In the genomic region with DNA sequence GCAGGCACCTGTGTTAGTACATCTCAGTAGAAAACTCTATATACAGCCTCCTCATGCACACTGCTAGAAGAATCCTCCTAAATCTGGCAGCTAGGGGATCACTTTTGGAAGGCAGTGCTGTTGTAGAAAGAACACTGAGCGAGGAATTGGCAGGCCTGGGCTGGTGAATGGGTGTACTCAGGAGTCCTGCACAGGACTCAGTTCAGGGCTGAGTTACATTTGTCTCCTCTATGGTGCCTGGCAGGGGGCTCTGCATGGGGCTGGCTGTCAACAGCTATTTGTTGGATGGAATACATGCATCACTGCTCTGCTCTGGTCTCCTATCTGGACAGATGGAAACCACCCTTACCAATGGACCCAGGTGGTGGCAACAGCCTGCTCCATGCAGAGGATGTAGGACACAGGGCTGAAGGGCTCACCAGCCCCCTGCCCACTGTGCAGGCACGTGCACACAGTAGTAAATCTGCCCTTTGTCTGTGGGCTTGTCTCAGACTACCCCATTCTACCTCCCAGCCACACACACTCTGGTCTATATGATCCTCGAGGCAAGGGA, we compare ENCODE assay signal across 20 cellular contexts.
DNase-seq lines count a peak whose midpoint lies in the region; ATAC-seq and TF ChIP-seq lines count a peak whose summit lies in the region.
"Had no signal": no experiment of that assay in that cellular context is flagged by ENCODE, and none has a peak within 500 bp of the region (broad histone marks: within the 10 kb centered on the region; RNA-seq: fewer than 3 reads in every experiment).

No MANE protein-coding gene starts in this region.

- H3K36me3 Mint-ChIP-seq in activated CD4-positive, alpha-beta T cell treated with anti-CD3 and anti-CD28 coated beads for 36 hours (ENCODE audit: low read depth), result no peaks in the 10 kb centered on the region
- no peaks in the 10 kb centered on the region for H3K36me3 Mint-ChIP-seq in mesothelial cell of epicardium
- H3K36me3 Mint-ChIP-seq: stimulated activated naive B cell treated with anti-CD40 and anti-IgM and Interleukin-4, amounts not matched to agents 10 μg/mL and 1 μg/mL and 100 μg/mL, for 72 hours had no signal

- no peaks in the 10 kb centered on the region for H4K20me1 ChIP-seq in SK-N-SH (ENCODE audit: insufficient read depth)

- H3K27me3 ChIP-seq in SK-N-SH (ENCODE audit: insufficient read depth), result no peaks in the 10 kb centered on the region
- no peaks in the 10 kb centered on the region for H3K27me3 ChIP-seq in upper lobe of left lung
- no peaks in the 10 kb centered on the region for H3K27me3 ChIP-seq in right cardiac atrium (ENCODE audit: control insufficient read depth, insufficient read depth)
- H3K27me3 ChIP-seq: SJSA1 had no signal

- TF ChIP-seq RAD21 in SK-N-SH (IDR thresholded peaks at IDR 0.05; ENCODE audit: low read length), result peak; percentile 44

- no peak for DNase-seq in activated CD4-positive, alpha-beta T cell treated with anti-CD3 and anti-CD28 coated beads for 36 hours
- no peak for DNase-seq in activated CD4-positive, alpha-beta T cell treated with anti-CD3 and anti-CD28 coated beads, Interleukin-2, amount 50 U/mL, for 48 hours
- DNase-seq in SK-N-SH (peak; percentile 75), mesothelial cell of epicardium (ENCODE audit: low spot score in 2 of 2, unreplicated experiment in 2 of 2) (no peak), upper lobe of left lung (no peak), right cardiac atrium (no peak)
- DNase-seq: activated CD4-positive, alpha-beta memory T cell treated with anti-CD3 and anti-CD28 coated beads, Interleukin-2, amount 10 ng/mL, durations not matched to agents 7 days and 5 days; activated naive CD4-positive, alpha-beta T cell treated with anti-CD3 and anti-CD28 coated beads, Interleukin-2, amount 50 U/mL, for 16 hours; activated T-cell treated with anti-CD3 and anti-CD28 coated beads, Interleukin-2, amount 50 U/mL, for 4 hours; COR-L47; MM.1S; NCI-H1436; NCI-H510A; NK-92 treated with Interleukin-12 subunit alpha and Interleukin-12 subunit beta, amount 100 ng/mL, for 24 hours; stimulated activated naive B cell treated with anti-CD40 and anti-IgM and Interleukin-4, amounts not matched to agents 10 μg/mL and 1 μg/mL and 100 μg/mL, for 72 hours had no signal

- H3K27me3 Mint-ChIP-seq in activated CD4-positive, alpha-beta T cell treated with anti-CD3 and anti-CD28 coated beads for 36 hours, result no peaks in the 10 kb centered on the region
- no peaks in the 10 kb centered on the region for H3K27me3 Mint-ChIP-seq in mesothelial cell of epicardium (ENCODE audit: low read depth)
- H3K27me3 Mint-ChIP-seq: activated CD4-positive, alpha-beta memory T cell treated with anti-CD3 and anti-CD28 coated beads, Interleukin-2, amount 10 ng/mL, durations not matched to agents 7 days and 5 days; stimulated activated naive B cell treated with anti-CD40 and anti-IgM and Interleukin-4, amounts not matched to agents 10 μg/mL and 1 μg/mL and 100 μg/mL, for 72 hours had no signal

- H3K4me1 Mint-ChIP-seq in activated CD4-positive, alpha-beta T cell treated with anti-CD3 and anti-CD28 coated beads for 36 hours, result peaks cover 39% of the 10 kb centered on the region
- H3K4me1 Mint-ChIP-seq in mesothelial cell of epicardium, result peaks cover 31% of the 10 kb centered on the region
- H3K4me1 Mint-ChIP-seq: stimulated activated naive B cell treated with anti-CD40 and anti-IgM and Interleukin-4, amounts not matched to agents 10 μg/mL and 1 μg/mL and 100 μg/mL, for 72 hours had no signal

- no peak for TF ChIP-seq CTCF in SK-N-SH (IDR thresholded peaks at IDR 0.05)
- no peak for TF ChIP-seq CTCF in mesothelial cell of epicardium (IDR thresholded peaks at IDR 0.05; ENCODE audit: unreplicated experiment)
- TF ChIP-seq CTCF in upper lobe of left lung (IDR thresholded peaks at IDR 0.05), result no peak

- TF ChIP-seq EP300 in SK-N-SH (IDR thresholded peaks at IDR 0.05; ENCODE audit: borderline replicate concordance in 1 of 2, low read depth in 1 of 2, low read length in 1 of 2) (peak in 1 of 2 experiments; percentile 77; a peak in 2 of 4 replicates), upper lobe of left lung (IDR thresholded peaks at IDR 0.05) (no peak)

- no peaks in the 10 kb centered on the region for H3K79me2 ChIP-seq in SK-N-SH (ENCODE audit: insufficient read depth)

- peak overlapping the region; percentile 79; the same call in 1 of the 2 replicates for H2AFZ ChIP-seq in SK-N-SH (ENCODE audit: low read depth)

- TF ChIP-seq POLR2A in upper lobe of left lung (IDR thresholded peaks at IDR 0.05), result no peak

- WGBS in SK-N-SH (ENCODE audit: low lambda C conversion rate), result 24% methylated on average over 3 of the region's 3 CpGs
- WGBS in upper lobe of left lung, 2 donors, result 46 to 66% methylated on average over 3 of the region's 3 CpGs
- 58% methylated on average over 3 of the region's 3 CpGs for WGBS in right cardiac atrium

- H3K27ac Mint-ChIP-seq in activated CD4-positive, alpha-beta T cell treated with anti-CD3 and anti-CD28 coated beads for 36 hours, result no peak overlapping the region
- peak overlapping the region; percentile 82 for H3K27ac Mint-ChIP-seq in mesothelial cell of epicardium
- H3K27ac Mint-ChIP-seq: activated CD4-positive, alpha-beta memory T cell treated with anti-CD3 and anti-CD28 coated beads, Interleukin-2, amount 10 ng/mL, durations not matched to agents 7 days and 5 days; stimulated activated naive B cell treated with anti-CD40 and anti-IgM and Interleukin-4, amounts not matched to agents 10 μg/mL and 1 μg/mL and 100 μg/mL, for 72 hours had no signal

- CTCF ChIA-PET in activated CD4-positive, alpha-beta T cell treated with anti-CD3 and anti-CD28 coated beads for 36 hours (lab: Charles Lee), result interaction anchor here (0.6 to 1.4 kb wide), 3 partner anchors 74 to 815 kb away, joined by 3 to 6 read pairs (median 3); a partner anchor contains a TSS
- CTCF ChIA-PET in SK-N-SH (lab: Yijun Ruan, JAX), result interaction anchor here (1.0 to 2.5 kb wide), 9 partner anchors 64 to 532 kb away, joined by 3 to 15 read pairs (median 3); a partner anchor contains a TSS

- no peak overlapping the region for H3K9ac ChIP-seq in SK-N-SH

- H3K4me1 ChIP-seq in SK-N-SH (ENCODE audit: control insufficient read depth in 1 of 2, insufficient read depth in 2 of 2, low read depth in 1 of 2, low read length in 1 of 2) (peaks cover 13 to 46% of the 10 kb centered on the region in 2 experiments), upper lobe of left lung (peaks cover 6 to 11% (median 9%) of the 10 kb centered on the region in 4 donors), right cardiac atrium (ENCODE audit: control insufficient read depth, insufficient read depth, low read length) (peaks cover 6% of the 10 kb centered on the region)

- H3K27ac ChIP-seq in SK-N-SH (ENCODE audit: low read depth in 2 of 2, low read length in 1 of 2) (peak overlapping the region; percentile 36 to 100; a peak in 3 of 4 replicates), upper lobe of left lung (no peak overlapping the region), right cardiac atrium (ENCODE audit: low read length) (no peak overlapping the region)
- H3K27ac ChIP-seq: SJSA1, thoracic aorta had no signal

- ATAC-seq in activated CD4-positive, alpha-beta T cell treated with anti-CD3 and anti-CD28 coated beads for 36 hours, result peak; percentile 18
- ATAC-seq in upper lobe of left lung (ENCODE audit: low FRiP score in 2 of 2) (peak; percentile 7 to 63), right cardiac atrium (no peak), GM21360 (IDR thresholded peaks at IDR 0.05; ENCODE audit: unreplicated experiment) (no peak), HG02981 (IDR thresholded peaks at IDR 0.05; ENCODE audit: unreplicated experiment) (no peak)
- ATAC-seq: left lobe of liver; stimulated activated naive B cell treated with anti-CD40 and anti-IgM and Interleukin-4, amounts not matched to agents 10 μg/mL and 1 μg/mL and 100 μg/mL, for 72 hours had no signal

- H3F3A ChIP-seq in SK-N-SH (replicated peaks; ENCODE audit: insufficient read depth), result peaks cover 10% of the 10 kb centered on the region

- H3K4me3 Mint-ChIP-seq in activated CD4-positive, alpha-beta T cell treated with anti-CD3 and anti-CD28 coated beads for 36 hours, result no peak overlapping the region
- H3K4me3 Mint-ChIP-seq in mesothelial cell of epicardium, result no peak overlapping the region
- H3K4me3 Mint-ChIP-seq: activated CD4-positive, alpha-beta memory T cell treated with anti-CD3 and anti-CD28 coated beads, Interleukin-2, amount 10 ng/mL, durations not matched to agents 7 days and 5 days; activated T-cell treated with anti-CD3 and anti-CD28 coated beads, Interleukin-2, amount 50 U/mL, for 4 hours; stimulated activated naive B cell treated with anti-CD40 and anti-IgM and Interleukin-4, amounts not matched to agents 10 μg/mL and 1 μg/mL and 100 μg/mL, for 72 hours had no signal

- intact Hi-C loops in activated CD4-positive, alpha-beta T cell treated with anti-CD3 and anti-CD28 coated beads for 36 hours (cut with DNase I, micrococcal nuclease), result no loop called here
- intact Hi-C loops in right cardiac atrium (cut with DNase I), result loop anchor here in 1 of 4 donors (10.0 kb wide), 1 partner anchor 308 kb away; no protein-coding TSS in a partner anchor

- H3K9me3 ChIP-seq in SK-N-SH, result no peaks in the 10 kb centered on the region
- H3K9me3 ChIP-seq in upper lobe of left lung, result no peaks in the 10 kb centered on the region
- H3K9me3 ChIP-seq in right cardiac atrium (ENCODE audit: control insufficient read depth, low read length), result no peaks in the 10 kb centered on the region
- H3K9me3 ChIP-seq: SJSA1, thoracic aorta had no signal

- H3K4me3 ChIP-seq in SK-N-SH (ENCODE audit: low read depth in 2 of 2, low read length in 1 of 2), result no peak overlapping the region
- no peak overlapping the region for H3K4me3 ChIP-seq in upper lobe of left lung
- H3K4me3 ChIP-seq in right cardiac atrium (ENCODE audit: low read length), result no peak overlapping the region
- H3K4me3 ChIP-seq: SJSA1, thoracic aorta had no signal

- POLR2A ChIA-PET in activated CD4-positive, alpha-beta T cell treated with anti-CD3 and anti-CD28 coated beads for 36 hours (lab: Charles Lee), result no interaction called here
- POLR2A ChIA-PET in SK-N-SH (lab: Yijun Ruan, JAX), result interaction anchor here (0.6 to 2.7 kb wide), 11 partner anchors 65 to 612 kb away, joined by 3 to 61 read pairs (median 3); a partner anchor contains a TSS

- no peaks in the 10 kb centered on the region for H3K9me3 Mint-ChIP-seq in activated CD4-positive, alpha-beta T cell treated with anti-CD3 and anti-CD28 coated beads for 36 hours (ENCODE audit: low read depth)
- no peaks in the 10 kb centered on the region for H3K9me3 Mint-ChIP-seq in mesothelial cell of epicardium
- H3K9me3 Mint-ChIP-seq: activated CD4-positive, alpha-beta memory T cell treated with anti-CD3 and anti-CD28 coated beads, Interleukin-2, amount 10 ng/mL, durations not matched to agents 7 days and 5 days; activated T-cell treated with anti-CD3 and anti-CD28 coated beads, Interleukin-2, amount 50 U/mL, for 4 hours; stimulated activated naive B cell treated with anti-CD40 and anti-IgM and Interleukin-4, amounts not matched to agents 10 μg/mL and 1 μg/mL and 100 μg/mL, for 72 hours had no signal

- peak overlapping the region; percentile 40; the same call in 1 of the 2 replicates for H3K4me2 ChIP-seq in SK-N-SH

- H3K36me3 ChIP-seq in SK-N-SH (replicated peaks in 1 of 2; ENCODE audit: control insufficient read depth in 1 of 2, insufficient read depth in 2 of 2, low read length in 1 of 2) (no peaks in the 10 kb centered on the region), upper lobe of left lung (no peaks in the 10 kb centered on the region)
- H3K36me3 ChIP-seq: SJSA1, thoracic aorta had no signal

- 0 out of 2 replicates have a peak, but pooled peaks cover 2% of the 10 kb centered on the region for H3K9me2 ChIP-seq in SK-N-SH

Comparison
In these comparisons a context has a peak if more than half of its experiments do, and no peak if none do; other contexts are left out.
1. ATAC-seq: peak in activated CD4-positive, alpha-beta T cell treated with anti-CD3 and anti-CD28 coated beads for 36 hours (single experiment) and upper lobe of left lung (2 of 2); none in right cardiac atrium (0 of 2), GM21360 (single experiment) and HG02981 (single experiment).
2. H3K27ac ChIP-seq: peak in SK-N-SH (2 of 2); none in upper lobe of left lung (0 of 4) and right cardiac atrium (single experiment).